In the genomic region with DNA sequence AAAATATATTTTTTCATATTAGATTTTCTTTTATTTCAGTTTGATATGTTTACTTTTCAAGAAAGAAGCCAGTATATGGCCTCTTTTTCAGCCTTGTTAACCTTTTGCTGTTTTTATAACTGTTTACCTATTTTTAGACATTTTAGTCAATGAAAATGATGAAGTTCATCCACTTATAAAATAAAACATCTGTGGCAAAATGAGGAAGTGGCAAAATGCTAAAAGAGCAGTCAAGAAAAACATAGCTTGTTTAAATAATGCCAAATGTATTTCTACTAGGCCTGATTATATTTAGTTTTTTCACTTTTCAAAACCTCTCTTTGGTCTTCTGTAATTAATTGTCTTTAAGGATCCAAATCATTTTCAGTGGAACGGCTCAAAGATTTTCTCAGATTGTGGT, we compare ENCODE assay signal across 1 cellular context.
A peak's percentile ranks its signal among the peaks of the same experiment; 100 is the strongest.
TF ChIP-seq lines count a peak whose summit lies in the region.

No MANE protein-coding gene starts in this region.

TF ChIP-seq in K562, 482 proteins besides CTCF, POLR2A, EP300 and RAD21 (continued from another document):
- peak; percentile 63; the same call in 1 of the 2 replicates for TF ChIP-seq SPI1 (IDR thresholded peaks at IDR 0.05; ENCODE audit: borderline replicate concordance, low read depth, low read length)
